Comparison of ENCODE assay signal across 19 cellular contexts in the genomic region with DNA sequence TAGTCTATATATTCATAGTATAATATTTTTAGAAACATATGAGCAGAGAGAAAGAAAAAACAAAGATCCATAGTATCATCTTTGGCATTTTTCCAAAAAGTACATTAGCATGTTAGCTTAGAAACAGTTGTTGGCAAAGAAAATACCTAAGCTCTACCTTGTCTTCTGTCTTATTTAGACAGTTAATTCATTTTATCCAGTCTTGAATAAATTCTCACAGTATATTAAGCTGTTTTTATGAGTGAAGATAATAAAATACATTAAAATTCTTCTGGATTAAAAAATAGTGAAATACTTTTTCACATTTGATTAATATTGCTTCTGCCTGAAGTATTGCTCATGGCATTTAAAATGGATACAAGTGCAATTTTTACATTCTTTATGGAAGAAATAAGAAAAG.
DNase-seq lines count a peak whose midpoint lies in the region; ATAC-seq and TF ChIP-seq lines count a peak whose summit lies in the region.
"Had no signal": no experiment of that assay in that cellular context is flagged by ENCODE, and none has a peak within 500 bp of the region (broad histone marks: within the 10 kb centered on the region; RNA-seq: fewer than 3 reads in every experiment).

No MANE protein-coding gene starts in this region.

- TF ChIP-seq CTCF in astrocyte of the spinal cord (IDR thresholded peaks at IDR 0.05; ENCODE audit: low read depth, low read length), result no peak

- in situ Hi-C loops in astrocyte of the spinal cord (cut with HindIII; ENCODE audit: low sequenced_read_pairs), result no loop called here

- DNase-seq in NCI-H82 (lab: John Stamatoyannopoulos, UW) (peak; percentile 2), NCI-H82 treated with DMSO at 0.1 percent for 48 hours (lab: John Stamatoyannopoulos, UW; ENCODE audit: unreplicated experiment) (no peak), NCI-H69 (lab: John Stamatoyannopoulos, UW) (peak; percentile 46), astrocyte of the spinal cord (ENCODE audit: low read depth, low spot score) (peak; percentile 6), NCI-H1930 (lab: John Stamatoyannopoulos, UW) (no peak)
- DNase-seq: C1 segment of cervical spinal cord; CD4-positive, alpha-beta memory T cell; GM23248; H7; KBM-7; MG63; NCI-H187; NCI-H526 treated with DMSO at 0.1 percent for 48 hours; SHP77; SW 1271; T-helper 9 cell had no signal

- no peak overlapping the region for H3K4me3 ChIP-seq in astrocyte of the spinal cord (ENCODE audit: low read depth, low read length)
- H3K4me3 ChIP-seq: GM23248, MG63 had no signal

- ATAC-seq in HG03378 (IDR thresholded peaks at IDR 0.05; ENCODE audit: unreplicated experiment) (no peak), GM19467 (IDR thresholded peaks at IDR 0.05; ENCODE audit: unreplicated experiment) (no peak)
- ATAC-seq: Panc1 had no signal

Comparison
In these comparisons a context has a peak if more than half of its experiments do, and no peak if none do; other contexts are left out.
1. DNase-seq: peak in NCI-H82 (single experiment), NCI-H69 (single experiment) and astrocyte of the spinal cord (single experiment); none in NCI-H82 treated with DMSO at 0.1 percent for 48 hours (single experiment) and NCI-H1930 (0 of 2).